In genomic region chr1:217562229-217562878, GRCh38 we compare ENCODE assay signal across 14 cellular contexts.
A peak's percentile ranks its signal among the peaks of the same experiment; 100 is the strongest.
DNase-seq lines count a peak whose midpoint lies in the region; ATAC-seq, FAIRE-seq and TF ChIP-seq lines count a peak whose summit lies in the region.
"Had no signal": no experiment of that assay in that cellular context is flagged by ENCODE, and none has a peak within 500 bp of the region (broad histone marks: within the 10 kb centered on the region; RNA-seq: fewer than 3 reads in every experiment).

No MANE protein-coding gene starts in this region.

- no peaks in the 10 kb centered on the region for H3K27me3 ChIP-seq in keratinocyte (ENCODE audit: control insufficient read depth, extremely low read depth, insufficient read depth, low read length)
- H3K27me3 ChIP-seq: neural progenitor cell, uterus had no signal

- H2AFZ ChIP-seq in keratinocyte (ENCODE audit: control insufficient read depth, low read length): peak overlapping the region; percentile 89
- H2AFZ ChIP-seq: neural progenitor cell had no signal

- no peaks in the 10 kb centered on the region for H3K36me3 ChIP-seq in keratinocyte (ENCODE audit: control insufficient read depth in 2 of 2, extremely low read depth in 1 of 2, insufficient read depth in 2 of 2, low read length in 2 of 2)
- H3K36me3 ChIP-seq: neural progenitor cell, uterus had no signal

- dilution Hi-C loops in keratinocyte (cut with MboI; ENCODE audit: extremely low pct_ligation_motif_present, low sequenced_read_pairs): no loop called here

- H3K79me2 ChIP-seq in keratinocyte (ENCODE audit: control insufficient read depth, insufficient read depth, low read length): no peaks in the 10 kb centered on the region

- TF ChIP-seq CTCF in keratinocyte (optimal IDR thresholded peaks at IDR 0.05 in 1 of 3, IDR thresholded peaks at IDR 0.05 in 1 of 3, conservative IDR thresholded peaks at IDR 0.05 in 1 of 3; ENCODE audit: extremely low read depth in 1 of 3, insufficient read depth in 2 of 3, low read length in 3 of 3): no peak

- peak; percentile 94 for FAIRE-seq in keratinocyte (lab: Jason Lieb, UNC)

- H3K4me1 ChIP-seq in keratinocyte (ENCODE audit: control insufficient read depth, extremely low read depth, insufficient read depth, low read length): peaks cover 21% of the 10 kb centered on the region
- H3K4me1 ChIP-seq: neural progenitor cell, uterus had no signal

- no peaks in the 10 kb centered on the region for H3K9me3 ChIP-seq in keratinocyte (ENCODE audit: control insufficient read depth, low read depth, low read length)
- H3K9me3 ChIP-seq: uterus had no signal

- H3K4me2 ChIP-seq in keratinocyte (ENCODE audit: control insufficient read depth, extremely low read depth, insufficient read depth, low read depth, low read length): peak overlapping the region; percentile 81
- H3K4me2 ChIP-seq: neural progenitor cell had no signal

- peak overlapping the region; percentile 79 for H3K27ac ChIP-seq in keratinocyte (ENCODE audit: control insufficient read depth, insufficient read depth, low read length)
- H3K27ac ChIP-seq: neural progenitor cell, uterus had no signal

- ATAC-seq in GM18858 (IDR thresholded peaks at IDR 0.05; ENCODE audit: unreplicated experiment): no peak

- no peaks in the 10 kb centered on the region for H4K20me1 ChIP-seq in keratinocyte (ENCODE audit: control insufficient read depth, extremely low read depth, insufficient read depth, low read length)

- H3K9me1 ChIP-seq in keratinocyte (ENCODE audit: control insufficient read depth, extremely low read depth, insufficient read depth, low read length): no peaks in the 10 kb centered on the region

- DNase-seq in AG08395 (ENCODE audit: low spot score) (peak; percentile 70), HS-27A (ENCODE audit: low read depth) (peak; percentile 64), astrocyte of the hippocampus (ENCODE audit: low read depth, low spot score) (peak; percentile 72), keratinocyte (ENCODE audit: low read depth, low spot score) (peak; percentile 49), Kasumi-1 (lab: John Stamatoyannopoulos, UW) (no peak), NCI-H345 treated with DMSO at 0.1 percent for 48 hours (lab: John Stamatoyannopoulos, UW; ENCODE audit: unreplicated experiment) (no peak)
- DNase-seq in activated T-cell treated with anti-CD3 and anti-CD28 coated beads, Interleukin-2, amount 50 U/mL, for 1 hour: no peak
- DNase-seq: aorta; CD4-positive, alpha-beta T cell; NCI-H2227 treated with DMSO at 0.1 percent for 48 hours; SIG-M5; uterus had no signal

- H3K4me3 ChIP-seq in keratinocyte (ENCODE audit: control insufficient read depth in 2 of 3, extremely low read depth in 1 of 3, insufficient read depth in 2 of 3, low read depth in 1 of 3, low read length in 3 of 3): peak overlapping the region in 2 of 3 experiments; percentile 47 to 54
- H3K4me3 ChIP-seq: neural progenitor cell, uterus had no signal

- peak overlapping the region; percentile 13 for H3K9ac ChIP-seq in keratinocyte (ENCODE audit: control insufficient read depth, extremely low read depth, insufficient read depth, low read length)
- H3K9ac ChIP-seq: neural progenitor cell had no signal

Comparison
In these comparisons a context has a peak if more than half of its experiments do, and no peak if none do; other contexts are left out.
1. DNase-seq: peak in AG08395 (single experiment), HS-27A (single experiment), astrocyte of the hippocampus (single experiment) and keratinocyte (single experiment); none in Kasumi-1 (0 of 2), activated T-cell treated with anti-CD3 and anti-CD28 coated beads, Interleukin-2, amount 50 U/mL, for 1 hour (single experiment) and NCI-H345 treated with DMSO at 0.1 percent for 48 hours (single experiment).